ENCODE assay signal across 1 cellular context in genomic region chr11:109783017-109783416, GRCh38.
TF ChIP-seq lines count a peak whose summit lies in the region.

No MANE protein-coding gene starts in this region.

TF ChIP-seq in GM23338, 12 proteins besides CTCF, POLR2A, EP300 and RAD21 (continued from another document):
- TF ChIP-seq JUNB (IDR thresholded peaks at IDR 0.05; ENCODE audit: unreplicated experiment) (no peak), STAT1 (IDR thresholded peaks at IDR 0.05; ENCODE audit: unreplicated experiment) (no peak), ZNF331 (CRISPR knock-in tag; IDR thresholded peaks at IDR 0.05; ENCODE audit: low read depth) (no peak), POLR2AphosphoS5 (IDR thresholded peaks at IDR 0.05; ENCODE audit: low read depth) (no peak), EZH2phosphoT487 (IDR thresholded peaks at IDR 0.05; ENCODE audit: unreplicated experiment) (no peak), CREB1 (CRISPR knock-in tag; IDR thresholded peaks at IDR 0.05; ENCODE audit: low read depth) (no peak), NANOG (IDR thresholded peaks at IDR 0.05; ENCODE audit: borderline replicate concordance) (no peak)
- TF ChIP-seq, protein P1, sequence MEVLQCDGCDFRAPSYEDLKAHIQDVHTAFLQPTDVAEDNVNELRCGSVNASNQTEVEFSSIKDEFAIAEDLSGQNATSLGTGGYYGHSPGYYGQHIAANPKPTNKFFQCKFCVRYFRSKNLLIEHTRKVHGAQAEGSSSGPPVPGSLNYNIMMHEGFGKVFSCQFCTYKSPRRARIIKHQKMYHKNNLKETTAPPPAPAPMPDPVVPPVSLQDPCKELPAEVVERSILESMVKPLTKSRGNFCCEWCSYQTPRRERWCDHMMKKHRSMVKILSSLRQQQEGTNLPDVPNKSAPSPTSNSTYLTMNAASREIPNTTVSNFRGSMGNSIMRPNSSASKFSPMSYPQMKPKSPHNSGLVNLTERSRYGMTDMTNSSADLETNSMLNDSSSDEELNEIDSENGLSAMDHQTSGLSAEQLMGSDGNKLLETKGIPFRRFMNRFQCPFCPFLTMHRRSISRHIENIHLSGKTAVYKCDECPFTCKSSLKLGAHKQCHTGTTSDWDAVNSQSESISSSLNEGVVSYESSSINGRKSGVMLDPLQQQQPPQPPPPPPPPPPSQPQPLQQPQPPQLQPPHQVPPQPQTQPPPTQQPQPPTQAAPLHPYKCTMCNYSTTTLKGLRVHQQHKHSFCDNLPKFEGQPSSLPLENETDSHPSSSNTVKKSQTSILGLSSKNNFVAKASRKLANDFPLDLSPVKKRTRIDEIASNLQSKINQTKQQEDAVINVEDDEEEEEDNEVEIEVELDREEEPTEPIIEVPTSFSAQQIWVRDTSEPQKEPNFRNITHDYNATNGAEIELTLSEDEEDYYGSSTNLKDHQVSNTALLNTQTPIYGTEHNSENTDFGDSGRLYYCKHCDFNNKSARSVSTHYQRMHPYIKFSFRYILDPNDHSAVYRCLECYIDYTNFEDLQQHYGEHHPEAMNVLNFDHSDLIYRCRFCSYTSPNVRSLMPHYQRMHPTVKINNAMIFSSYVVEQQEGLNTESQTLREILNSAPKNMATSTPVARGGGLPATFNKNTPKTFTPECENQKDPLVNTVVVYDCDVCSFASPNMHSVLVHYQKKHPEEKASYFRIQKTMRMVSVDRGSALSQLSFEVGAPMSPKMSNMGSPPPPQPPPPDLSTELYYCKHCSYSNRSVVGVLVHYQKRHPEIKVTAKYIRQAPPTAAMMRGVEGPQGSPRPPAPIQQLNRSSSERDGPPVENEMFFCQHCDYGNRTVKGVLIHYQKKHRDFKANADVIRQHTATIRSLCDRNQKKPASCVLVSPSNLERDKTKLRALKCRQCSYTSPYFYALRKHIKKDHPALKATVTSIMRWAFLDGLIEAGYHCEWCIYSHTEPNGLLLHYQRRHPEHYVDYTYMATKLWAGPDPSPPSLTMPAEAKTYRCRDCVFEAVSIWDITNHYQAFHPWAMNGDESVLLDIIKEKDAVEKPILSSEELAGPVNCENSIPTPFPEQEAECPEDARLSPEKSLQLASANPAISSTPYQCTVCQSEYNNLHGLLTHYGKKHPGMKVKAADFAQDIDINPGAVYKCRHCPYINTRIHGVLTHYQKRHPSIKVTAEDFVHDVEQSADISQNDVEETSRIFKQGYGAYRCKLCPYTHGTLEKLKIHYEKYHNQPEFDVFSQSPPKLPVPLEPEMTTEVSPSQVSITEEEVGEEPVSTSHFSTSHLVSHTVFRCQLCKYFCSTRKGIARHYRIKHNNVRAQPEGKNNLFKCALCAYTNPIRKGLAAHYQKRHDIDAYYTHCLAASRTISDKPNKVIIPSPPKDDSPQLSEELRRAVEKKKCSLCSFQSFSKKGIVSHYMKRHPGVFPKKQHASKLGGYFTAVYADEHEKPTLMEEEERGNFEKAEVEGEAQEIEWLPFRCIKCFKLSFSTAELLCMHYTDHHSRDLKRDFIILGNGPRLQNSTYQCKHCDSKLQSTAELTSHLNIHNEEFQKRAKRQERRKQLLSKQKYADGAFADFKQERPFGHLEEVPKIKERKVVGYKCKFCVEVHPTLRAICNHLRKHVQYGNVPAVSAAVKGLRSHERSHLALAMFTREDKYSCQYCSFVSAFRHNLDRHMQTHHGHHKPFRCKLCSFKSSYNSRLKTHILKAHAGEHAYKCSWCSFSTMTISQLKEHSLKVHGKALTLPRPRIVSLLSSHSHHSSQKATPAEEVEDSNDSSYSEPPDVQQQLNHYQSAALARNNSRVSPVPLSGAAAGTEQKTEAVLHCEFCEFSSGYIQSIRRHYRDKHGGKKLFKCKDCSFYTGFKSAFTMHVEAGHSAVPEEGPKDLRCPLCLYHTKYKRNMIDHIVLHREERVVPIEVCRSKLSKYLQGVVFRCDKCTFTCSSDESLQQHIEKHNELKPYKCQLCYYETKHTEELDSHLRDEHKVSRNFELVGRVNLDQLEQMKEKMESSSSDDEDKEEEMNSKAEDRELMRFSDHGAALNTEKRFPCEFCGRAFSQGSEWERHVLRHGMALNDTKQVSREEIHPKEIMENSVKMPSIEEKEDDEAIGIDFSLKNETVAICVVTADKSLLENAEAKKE (CRISPR knock-in tag; IDR thresholded peaks at IDR 0.05): no peak
- TF ChIP-seq, protein P2, sequence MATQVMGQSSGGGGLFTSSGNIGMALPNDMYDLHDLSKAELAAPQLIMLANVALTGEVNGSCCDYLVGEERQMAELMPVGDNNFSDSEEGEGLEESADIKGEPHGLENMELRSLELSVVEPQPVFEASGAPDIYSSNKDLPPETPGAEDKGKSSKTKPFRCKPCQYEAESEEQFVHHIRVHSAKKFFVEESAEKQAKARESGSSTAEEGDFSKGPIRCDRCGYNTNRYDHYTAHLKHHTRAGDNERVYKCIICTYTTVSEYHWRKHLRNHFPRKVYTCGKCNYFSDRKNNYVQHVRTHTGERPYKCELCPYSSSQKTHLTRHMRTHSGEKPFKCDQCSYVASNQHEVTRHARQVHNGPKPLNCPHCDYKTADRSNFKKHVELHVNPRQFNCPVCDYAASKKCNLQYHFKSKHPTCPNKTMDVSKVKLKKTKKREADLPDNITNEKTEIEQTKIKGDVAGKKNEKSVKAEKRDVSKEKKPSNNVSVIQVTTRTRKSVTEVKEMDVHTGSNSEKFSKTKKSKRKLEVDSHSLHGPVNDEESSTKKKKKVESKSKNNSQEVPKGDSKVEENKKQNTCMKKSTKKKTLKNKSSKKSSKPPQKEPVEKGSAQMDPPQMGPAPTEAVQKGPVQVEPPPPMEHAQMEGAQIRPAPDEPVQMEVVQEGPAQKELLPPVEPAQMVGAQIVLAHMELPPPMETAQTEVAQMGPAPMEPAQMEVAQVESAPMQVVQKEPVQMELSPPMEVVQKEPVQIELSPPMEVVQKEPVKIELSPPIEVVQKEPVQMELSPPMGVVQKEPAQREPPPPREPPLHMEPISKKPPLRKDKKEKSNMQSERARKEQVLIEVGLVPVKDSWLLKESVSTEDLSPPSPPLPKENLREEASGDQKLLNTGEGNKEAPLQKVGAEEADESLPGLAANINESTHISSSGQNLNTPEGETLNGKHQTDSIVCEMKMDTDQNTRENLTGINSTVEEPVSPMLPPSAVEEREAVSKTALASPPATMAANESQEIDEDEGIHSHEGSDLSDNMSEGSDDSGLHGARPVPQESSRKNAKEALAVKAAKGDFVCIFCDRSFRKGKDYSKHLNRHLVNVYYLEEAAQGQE (IDR thresholded peaks at IDR 0.05; ENCODE audit: unreplicated experiment): no peak
